In the genomic region with DNA sequence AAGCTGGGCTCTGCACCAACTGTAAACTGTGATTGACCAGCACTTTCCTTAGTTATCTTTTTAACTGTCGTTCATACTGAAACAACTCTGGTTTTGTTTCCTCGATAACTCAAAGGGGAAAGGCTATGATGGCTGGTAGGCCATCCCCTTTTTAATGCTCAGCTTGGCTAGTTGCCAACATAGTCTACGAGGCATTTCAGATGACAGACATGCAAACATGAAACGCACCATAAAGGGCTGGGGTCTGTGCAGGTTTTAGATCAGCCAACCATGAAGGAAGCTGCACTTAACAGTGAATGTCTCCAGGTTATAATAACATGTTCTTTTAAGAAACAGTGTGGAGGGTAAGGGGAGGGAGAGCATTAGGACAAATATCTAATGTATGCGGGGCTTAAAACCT, we compare ENCODE assay signal across 12 cellular contexts.
DNase-seq lines count a peak whose midpoint lies in the region; ATAC-seq, FAIRE-seq and TF ChIP-seq lines count a peak whose summit lies in the region.
"Had no signal": no experiment of that assay in that cellular context is flagged by ENCODE, and none has a peak within 500 bp of the region (broad histone marks: within the 10 kb centered on the region; RNA-seq: fewer than 3 reads in every experiment).

No MANE protein-coding gene starts in this region.

- H3K9me2 ChIP-seq in SU-DHL-6 (replicated peaks; ENCODE audit: insufficient read depth, low read length), result no peaks in the 10 kb centered on the region

- H3K4me3 ChIP-seq in SU-DHL-6 (ENCODE audit: insufficient read depth, low read length, poor library complexity, severe bottlenecking) (peak overlapping the region; percentile 26), small intestine (ENCODE audit: low read depth in 1 of 2, low read length in 2 of 2) (no peak overlapping the region)
- H3K4me3 ChIP-seq: left lung had no signal

- H3K4me2 ChIP-seq in SU-DHL-6 (ENCODE audit: low read depth, low read length, poor library complexity, severe bottlenecking), result peak overlapping the region; percentile 80

- no peaks in the 10 kb centered on the region for H3K79me2 ChIP-seq in SU-DHL-6 (ENCODE audit: insufficient read depth, low read length)

- peak overlapping the region; percentile 21; the same call in 1 of the 2 replicates for H3K9ac ChIP-seq in SU-DHL-6 (ENCODE audit: low read length)

- peak; percentile 44 for FAIRE-seq in GM12892 (lab: Jason Lieb, UNC)
- FAIRE-seq in small intestine (lab: Jason Lieb, UNC), result no peak
- FAIRE-seq: bronchial epithelial cell had no signal

- no peaks in the 10 kb centered on the region for H3K27me3 ChIP-seq in SU-DHL-6 (ENCODE audit: low read length)
- no peaks in the 10 kb centered on the region for H3K27me3 ChIP-seq in small intestine (ENCODE audit: control insufficient read depth in 2 of 2, insufficient read depth in 2 of 2, low read length in 2 of 2)
- H3K27me3 ChIP-seq: left lung had no signal

- no peaks in the 10 kb centered on the region for H4K20me1 ChIP-seq in SU-DHL-6 (ENCODE audit: low read depth, low read length)

- H2AFZ ChIP-seq in SU-DHL-6 (ENCODE audit: low read depth, low read length, severe bottlenecking), result no peak overlapping the region

- 53 to 62% (median 53%) methylated on average over 5 of the region's 5 CpGs for WGBS in small intestine, 3 donors

- DNase-seq in GM12892 (ENCODE audit: insufficient read length) (no peak), NCI-H128 (lab: John Stamatoyannopoulos, UW; ENCODE audit: unreplicated experiment) (peak; percentile 84), NOMO-1 (lab: John Stamatoyannopoulos, UW; ENCODE audit: unreplicated experiment in 2 of 2) (no peak), small intestine (no peak), GF-D8 (lab: John Stamatoyannopoulos, UW) (no peak)
- DNase-seq: CD8-positive, alpha-beta memory T cell; left lung had no signal

- H3K36me3 ChIP-seq in SU-DHL-6 (ENCODE audit: low read length), result peaks cover 5% of the 10 kb centered on the region; the same call in 1 of the 2 replicates
- H3K36me3 ChIP-seq in small intestine (ENCODE audit: control insufficient read depth in 2 of 2, insufficient read depth in 2 of 2, low read length in 2 of 2), result no peaks in the 10 kb centered on the region
- H3K36me3 ChIP-seq: left lung had no signal

- H3K4me1 ChIP-seq in small intestine (ENCODE audit: control insufficient read depth in 2 of 2, insufficient read depth in 1 of 2, low read depth in 1 of 2, low read length in 1 of 2), result no peaks in the 10 kb centered on the region
- H3K4me1 ChIP-seq: left lung had no signal

- peak; percentile 31 for ATAC-seq in HG02623 (IDR thresholded peaks at IDR 0.05; ENCODE audit: unreplicated experiment)
- ATAC-seq in GM18868 (IDR thresholded peaks at IDR 0.05; ENCODE audit: unreplicated experiment), result no peak
- ATAC-seq: T-cell had no signal

- no peak for TF ChIP-seq POLR2A in GM12892 (IDR thresholded peaks at IDR 0.05; ENCODE audit: low read depth, low read length)

- peaks cover 16% of the 10 kb centered on the region for H3F3A ChIP-seq in SU-DHL-6 (ENCODE audit: insufficient read depth)

- peaks cover 9% of the 10 kb centered on the region; the same call in 1 of the 2 replicates for H3K9me3 ChIP-seq in SU-DHL-6 (ENCODE audit: insufficient read depth, low read length)
- H3K9me3 ChIP-seq in small intestine (ENCODE audit: control insufficient read depth, low read depth), result no peaks in the 10 kb centered on the region

- no peak for TF ChIP-seq CTCF in SU-DHL-6 (IDR thresholded peaks at IDR 0.05; ENCODE audit: insufficient read depth, low read length, poor library complexity, severe bottlenecking)

- H3K27ac ChIP-seq in SU-DHL-6 (ENCODE audit: low read depth, low read length), result peak overlapping the region; percentile 88
- peak overlapping the region in 1 of 2 donors; percentile 21 for H3K27ac ChIP-seq in small intestine (ENCODE audit: low read depth in 1 of 2, low read length in 1 of 2)
- H3K27ac ChIP-seq: left lung had no signal
